8 cellular contexts compared by ENCODE assay signal in the genomic region with DNA sequence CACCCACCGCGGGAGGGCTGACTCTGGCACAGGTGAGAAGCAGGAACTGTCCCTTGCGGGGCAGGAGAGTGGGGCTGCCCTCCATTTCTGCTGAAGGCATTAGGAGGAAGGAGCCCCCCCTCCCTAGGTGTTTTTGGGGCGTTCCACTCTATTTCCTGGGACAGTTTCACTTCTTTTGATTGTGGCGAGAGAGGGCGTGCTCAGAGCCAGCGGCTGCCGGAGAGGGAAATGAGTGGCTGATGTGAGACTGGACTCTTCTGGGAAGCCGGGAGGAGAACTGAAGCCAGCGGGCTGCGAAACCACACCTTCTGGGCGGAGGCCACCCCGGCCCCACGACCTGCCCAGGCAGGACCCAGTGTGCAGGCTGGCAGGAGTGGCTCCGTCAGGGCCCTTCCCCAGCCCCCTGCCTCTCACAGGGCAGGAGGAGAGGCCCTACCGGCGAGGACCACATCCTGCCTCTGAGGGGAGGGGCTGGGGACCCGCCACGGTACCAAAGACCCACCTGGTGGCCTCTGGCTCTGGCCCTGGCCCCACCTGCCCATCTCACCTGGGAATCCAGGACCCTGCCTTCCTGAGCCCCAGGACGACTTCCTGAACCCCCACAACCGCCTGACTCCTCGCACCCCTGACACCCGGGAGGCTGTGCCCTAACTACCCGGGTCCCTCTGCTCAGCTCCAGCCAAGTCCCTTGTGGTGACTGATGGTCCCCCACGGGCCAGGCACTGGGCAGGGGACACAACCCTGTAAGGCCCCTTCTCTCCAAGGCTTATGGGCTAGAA. TPM values are rescaled to one million over a fixed set of nuclear protein-coding genes. Genes with fewer than 3 reads are reported as not detected.
DNase-seq lines count a peak whose midpoint lies in the region; ATAC-seq and TF ChIP-seq lines count a peak whose summit lies in the region.

No MANE protein-coding gene starts in this region.

- H3K79me2 ChIP-seq in DND-41 (ENCODE audit: insufficient read depth, low read length) (peaks cover 64% of the 10 kb centered on the region), Karpas-422 (ENCODE audit: low read length) (peaks cover 50% of the 10 kb centered on the region)

- CTCF ChIA-PET in activated CD4-positive, alpha-beta memory T cell treated with anti-CD3 and anti-CD28 coated beads, Interleukin-2, amount 10 ng/mL, durations not matched to agents 7 days and 5 days (lab: Charles Lee): interaction anchor here (0.5 to 2.9 kb wide), 11 partner anchors 10 to 379 kb away, joined by 3 to 36 read pairs (median 5); a partner anchor contains a TSS

- no peaks in the 10 kb centered on the region for H3K9me3 ChIP-seq in DND-41 (ENCODE audit: insufficient read depth, low read length, severe bottlenecking)
- H3K9me3 ChIP-seq in Karpas-422 (ENCODE audit: low read length): no peaks in the 10 kb centered on the region
- H3K9me3 ChIP-seq in neutrophil: no peaks in the 10 kb centered on the region

- H3K36me3 ChIP-seq in DND-41 (ENCODE audit: insufficient read depth, low read length) (peaks cover 40% of the 10 kb centered on the region), Karpas-422 (ENCODE audit: insufficient read depth, low read length) (no peaks in the 10 kb centered on the region), neutrophil (peaks cover 35% of the 10 kb centered on the region)

- H3K4me3 ChIP-seq in DND-41 (ENCODE audit: low read depth in 1 of 2, low read length in 2 of 2): no peak overlapping the region
- peak overlapping the region; percentile 65 for H3K4me3 ChIP-seq in Karpas-422 (ENCODE audit: low read length)
- H3K4me3 ChIP-seq in neutrophil (ENCODE audit: low read depth in 1 of 2, low read length in 1 of 2): peak overlapping the region; percentile 36 to 38

- no peak overlapping the region for H3K9ac ChIP-seq in DND-41 (ENCODE audit: low read depth, low read length)
- H3K9ac ChIP-seq in Karpas-422 (ENCODE audit: low read length): peak overlapping the region; percentile 84

- TF ChIP-seq CTCF in DND-41 (IDR thresholded peaks at IDR 0.05; ENCODE audit: borderline replicate concordance, extremely low read depth, low read length, poor library complexity, severe bottlenecking) (no peak), neutrophil (IDR thresholded peaks at IDR 0.05) (no peak)

- peak overlapping the region; percentile 73 for H3K4me3 Mint-ChIP-seq in activated CD4-positive, alpha-beta memory T cell treated with anti-CD3 and anti-CD28 coated beads, Interleukin-2, amount 10 ng/mL, durations not matched to agents 7 days and 5 days

- no peaks in the 10 kb centered on the region for H3K9me2 ChIP-seq in Karpas-422 (replicated peaks; ENCODE audit: insufficient read depth, low read length)

- peaks cover 14% of the 10 kb centered on the region for H3K36me3 Mint-ChIP-seq in activated CD4-positive, alpha-beta memory T cell treated with anti-CD3 and anti-CD28 coated beads, Interleukin-2, amount 10 ng/mL, durations not matched to agents 7 days and 5 days (ENCODE audit: low read depth)

- H3K4me2 ChIP-seq in DND-41 (ENCODE audit: insufficient read depth, low read length) (no peak overlapping the region), Karpas-422 (ENCODE audit: low read depth, low read length, poor library complexity, severe bottlenecking) (peak overlapping the region; percentile 88)

- no peaks in the 10 kb centered on the region; the same call in 1 of the 2 replicates for H3K4me1 ChIP-seq in DND-41 (ENCODE audit: insufficient read depth, low read length)
- H3K4me1 ChIP-seq in Karpas-422 (ENCODE audit: low read length): peaks cover 53% of the 10 kb centered on the region
- H3K4me1 ChIP-seq in neutrophil (ENCODE audit: control insufficient read depth in 1 of 2, insufficient read depth in 1 of 2, low read depth in 1 of 2, low read length in 1 of 2): peaks cover 43 to 51% of the 10 kb centered on the region in 2 experiments

- no peaks in the 10 kb centered on the region for H3K27me3 ChIP-seq in DND-41 (ENCODE audit: insufficient read depth, low read length, poor library complexity)
- H3K27me3 ChIP-seq in Karpas-422 (ENCODE audit: low read length): no peaks in the 10 kb centered on the region
- no peaks in the 10 kb centered on the region for H3K27me3 ChIP-seq in neutrophil

- peak; percentile 66 for ATAC-seq in DND-41 (ENCODE audit: insufficient read depth, low read depth)
- peak; percentile 52 for ATAC-seq in GM21529 (IDR thresholded peaks at IDR 0.05; ENCODE audit: unreplicated experiment)

- no peak overlapping the region for H2AFZ ChIP-seq in DND-41 (ENCODE audit: low read depth, low read length)
- H2AFZ ChIP-seq in Karpas-422 (ENCODE audit: low read length): no peak overlapping the region

- DNase-seq in DND-41 (peak; percentile 44), Karpas-422 (peak; percentile 82), epidermal melanocyte (ENCODE audit: insufficient read length, low spot score) (peak; percentile 11), NCI-H345 treated with DMSO at 0.1 percent for 48 hours (lab: John Stamatoyannopoulos, UW; ENCODE audit: unreplicated experiment) (no peak)
- peak; percentile 87 for DNase-seq in activated CD4-positive, alpha-beta memory T cell treated with anti-CD3 and anti-CD28 coated beads, Interleukin-2, amount 10 ng/mL, durations not matched to agents 7 days and 5 days

- peak overlapping the region; percentile 97 for H3K27ac Mint-ChIP-seq in activated CD4-positive, alpha-beta memory T cell treated with anti-CD3 and anti-CD28 coated beads, Interleukin-2, amount 10 ng/mL, durations not matched to agents 7 days and 5 days

- no peaks in the 10 kb centered on the region for H3K9me3 Mint-ChIP-seq in activated CD4-positive, alpha-beta memory T cell treated with anti-CD3 and anti-CD28 coated beads, Interleukin-2, amount 10 ng/mL, durations not matched to agents 7 days and 5 days

- POLR2A ChIA-PET in activated CD4-positive, alpha-beta memory T cell treated with anti-CD3 and anti-CD28 coated beads, Interleukin-2, amount 10 ng/mL, durations not matched to agents 7 days and 5 days (lab: Charles Lee): interaction anchor here (0.7 to 2.6 kb wide), 18 partner anchors 9 to 122 kb away, joined by 3 to 20 read pairs (median 6); a partner anchor contains a TSS

- H3K27me3 Mint-ChIP-seq in activated CD4-positive, alpha-beta memory T cell treated with anti-CD3 and anti-CD28 coated beads, Interleukin-2, amount 10 ng/mL, durations not matched to agents 7 days and 5 days: no peaks in the 10 kb centered on the region

- H3K4me1 Mint-ChIP-seq in activated CD4-positive, alpha-beta memory T cell treated with anti-CD3 and anti-CD28 coated beads, Interleukin-2, amount 10 ng/mL, durations not matched to agents 7 days and 5 days: peaks cover 61% of the 10 kb centered on the region

- H3K27ac ChIP-seq in DND-41 (ENCODE audit: low read length) (peak overlapping the region; percentile 36; the same call in 1 of the 2 replicates), Karpas-422 (ENCODE audit: low read length) (peak overlapping the region; percentile 91), neutrophil (peak overlapping the region; percentile 82), temporal lobe (ENCODE audit: low read depth, low read length) (peak overlapping the region; percentile 57)

- peaks cover 82% of the 10 kb centered on the region for H4K20me1 ChIP-seq in DND-41 (ENCODE audit: insufficient read depth, low read length)
- peaks cover 11% of the 10 kb centered on the region for H4K20me1 ChIP-seq in Karpas-422 (ENCODE audit: insufficient read depth, low read depth, low read length)

RNA-seq across cellular contexts. Expression of a gene that starts 25.9 kb away (rescaled TPM):
- 5.3 and 9.5 TPM in 2 replicates for total RNA-seq in Karpas-422 (2014; rRNA removed; shearing (Covaris generic); ENCODE audit: low replicate concordance)
- 10 to 100 TPM; 19.1 to 20.4 TPM for total RNA-seq in activated CD4-positive, alpha-beta memory T cell treated with anti-CD3 and anti-CD28 coated beads, Interleukin-2, amount 10 ng/mL, durations not matched to agents 7 days and 5 days
- total RNA-seq in temporal lobe: 7.6 TPM

RNA-seq across cellular contexts. Expression of a gene that starts 30.7 kb away (rescaled TPM):
- 0.43 and 0.86 TPM in 2 replicates for total RNA-seq in Karpas-422 (2014; rRNA removed; shearing (Covaris generic); ENCODE audit: low replicate concordance)
- 1 to 10 TPM; 8.3 to 8.6 TPM for total RNA-seq in activated CD4-positive, alpha-beta memory T cell treated with anti-CD3 and anti-CD28 coated beads, Interleukin-2, amount 10 ng/mL, durations not matched to agents 7 days and 5 days
- 0.98 TPM for total RNA-seq in temporal lobe

RNA-seq across cellular contexts. Expression of a gene that starts 31.0 kb away (rescaled TPM):
- 12.8 and 13.4 TPM in 2 replicates for total RNA-seq in Karpas-422 (2014; rRNA removed; shearing (Covaris generic); ENCODE audit: low replicate concordance)
- total RNA-seq in activated CD4-positive, alpha-beta memory T cell treated with anti-CD3 and anti-CD28 coated beads, Interleukin-2, amount 10 ng/mL, durations not matched to agents 7 days and 5 days: 10 to 100 TPM; 62.1 to 64.0 TPM
- total RNA-seq in temporal lobe: 25.8 TPM

RNA-seq across cellular contexts. Expression of a gene that starts 33.1 kb away (rescaled TPM):
- 7.8 and 50.7 TPM in 2 replicates for total RNA-seq in Karpas-422 (2014; rRNA removed; shearing (Covaris generic); ENCODE audit: low replicate concordance)
- 10 to 100 TPM; 71.7 to 82.5 TPM for total RNA-seq in activated CD4-positive, alpha-beta memory T cell treated with anti-CD3 and anti-CD28 coated beads, Interleukin-2, amount 10 ng/mL, durations not matched to agents 7 days and 5 days
- 5.4 TPM for total RNA-seq in temporal lobe

Comparison
In these comparisons a context has a peak if more than half of its experiments do, and no peak if none do; other contexts are left out.
1. H3K27ac ChIP-seq: peak in every context shown above with its lines; median percentile 91 in Karpas-422; 82 in neutrophil; 57 in temporal lobe; 36 in DND-41.
2. H3K4me3 ChIP-seq: peak in Karpas-422 (single experiment) and neutrophil (2 of 2); none in DND-41 (0 of 2).